In the genomic region with DNA sequence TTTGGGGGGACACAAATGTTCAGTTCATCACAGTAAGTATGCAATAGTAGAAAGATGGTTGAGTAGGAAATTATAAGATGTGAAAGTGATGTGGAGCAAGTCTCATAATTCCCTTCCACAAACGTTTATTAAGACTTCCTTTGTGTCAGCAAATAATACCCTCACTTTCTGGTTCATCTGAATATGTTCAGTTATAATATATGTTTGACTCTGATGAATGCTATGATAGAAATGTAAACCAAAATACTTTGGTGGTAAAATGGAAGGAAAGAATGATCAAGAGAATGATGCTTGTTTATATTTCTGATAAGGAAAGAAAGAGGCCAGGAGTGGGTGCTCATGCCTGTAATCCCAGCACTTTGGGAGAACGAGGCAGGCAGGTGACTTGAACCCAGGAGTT, we compare ENCODE assay signal across 24 cellular contexts.
"Had no signal": no experiment of that assay in that cellular context is flagged by ENCODE, and none has a peak within 500 bp of the region (broad histone marks: within the 10 kb centered on the region; RNA-seq: fewer than 3 reads in every experiment).

No MANE protein-coding gene starts in this region.

- ATAC-seq: activated naive CD4-positive, alpha-beta T cell treated with anti-CD3 and anti-CD28 coated beads, Interleukin-2, amount 50 U/mL, for 72 hours; activated naive CD8-positive, alpha-beta T cell treated with anti-CD3 and anti-CD28 coated beads, Interleukin-2, amount 50 U/mL, for 24 hours; activated T-cell treated with anti-CD3 and anti-CD28 coated beads, Interleukin-2, amount 50 U/mL, for 4 hours; Panc1 had no signal

- DNase-seq: activated CD4-positive, alpha-beta memory T cell treated with anti-CD3 and anti-CD28 coated beads for 36 hours; activated CD4-positive, alpha-beta T cell treated with anti-CD3 and anti-CD28 coated beads, Interleukin-2, amount 10 ng/mL, durations not matched to agents 7 days and 5 days; activated CD4-positive, CD25-positive, alpha-beta regulatory T cell; activated CD8-positive, alpha-beta memory T cell treated with anti-CD3 and anti-CD28 coated beads for 24 hours; activated effector memory CD4-positive, alpha-beta T cell treated with anti-CD3 and anti-CD28 coated beads, Interleukin-2, amount 50 U/mL, for 16 hours; activated naive CD4-positive, alpha-beta T cell treated with Interleukin-2 at 50 U/mL for 16 hours; activated naive CD8-positive, alpha-beta T cell treated with anti-CD3 and anti-CD28 coated beads, Interleukin-2, amount 50 U/mL, for 24 hours; activated T-cell treated with anti-CD3 and anti-CD28 coated beads, Interleukin-2, amount 50 U/mL, for 4 hours; Kasumi-1; KBM-7; NCI-H1105 treated with DMSO at 0.1 percent for 48 hours; NCI-H1436 treated with DMSO at 0.1 percent for 48 hours; NCI-H187 treated with DMSO at 0.1 percent for 48 hours; NCI-H2081 treated with DMSO at 0.1 percent for 48 hours; NCI-H2227 treated with DMSO at 0.1 percent for 48 hours; NCI-H526 treated with DMSO at 0.1 percent for 48 hours; NCI-H82; OCI-M1; RPMI8226; SK-N-SH; T-helper 1 cell had no signal

- H3K9me3 ChIP-seq: SK-N-SH had no signal

- H3K4me2 ChIP-seq: SK-N-SH had no signal

- H3K27ac ChIP-seq: VCaP had no signal
